16 cellular contexts compared by ENCODE assay signal in genomic region chr2:190670182-190670946, GRCh38. TPM values are rescaled to one million over a fixed set of nuclear protein-coding genes. Genes with fewer than 3 reads are reported as not detected.
DNase-seq lines count a peak whose midpoint lies in the region; ATAC-seq lines count a peak whose summit lies in the region.
"Had no signal": no experiment of that assay in that cellular context is flagged by ENCODE, and none has a peak within 500 bp of the region (broad histone marks: within the 10 kb centered on the region; RNA-seq: fewer than 3 reads in every experiment).

No MANE protein-coding gene starts in this region.

- H3K9me2 ChIP-seq in Karpas-422 (replicated peaks; ENCODE audit: insufficient read depth, low read length) = no peaks in the 10 kb centered on the region

- H4K20me1 ChIP-seq in Karpas-422 (ENCODE audit: insufficient read depth, low read depth, low read length) = no peaks in the 10 kb centered on the region

- peak overlapping the region in 4 of 7 donors; percentile 23 to 68 (median 46) for H3K4me3 Mint-ChIP-seq in CD8-positive, alpha-beta memory T cell
- H3K4me3 Mint-ChIP-seq in activated CD4-positive, alpha-beta T cell treated with anti-CD3 and anti-CD28 coated beads, Interleukin-2, amount 10 ng/mL, durations not matched to agents 7 days and 5 days = no peak overlapping the region
- H3K4me3 Mint-ChIP-seq: activated naive CD4-positive, alpha-beta T cell treated with anti-CD3 and anti-CD28 coated beads, Interleukin-2, amount 50 U/mL, for 24 hours had no signal

- H3K27me3 ChIP-seq in CD8-positive, alpha-beta memory T cell (ENCODE audit: insufficient read depth, low read length, poor library complexity, severe bottlenecking) = no peaks in the 10 kb centered on the region
- no peaks in the 10 kb centered on the region for H3K27me3 ChIP-seq in Karpas-422 (ENCODE audit: low read length)
- H3K27me3 ChIP-seq: BE2C, esophagus squamous epithelium, vagina had no signal

- no peaks in the 10 kb centered on the region for H3K9me3 Mint-ChIP-seq in CD8-positive, alpha-beta memory T cell
- H3K9me3 Mint-ChIP-seq in activated CD4-positive, alpha-beta T cell treated with anti-CD3 and anti-CD28 coated beads, Interleukin-2, amount 10 ng/mL, durations not matched to agents 7 days and 5 days = peaks cover 4% of the 10 kb centered on the region

- ATAC-seq in GM19025 (IDR thresholded peaks at IDR 0.05; ENCODE audit: low read depth, unreplicated experiment) = peak; percentile 43
- peak; percentile 46 for ATAC-seq in HG02798 (IDR thresholded peaks at IDR 0.05; ENCODE audit: poor library complexity, unreplicated experiment)
- ATAC-seq in HG03565 (IDR thresholded peaks at IDR 0.05; ENCODE audit: unreplicated experiment) = peak; percentile 61
- ATAC-seq in HG03196 (IDR thresholded peaks at IDR 0.05; ENCODE audit: unreplicated experiment) = no peak

- H3K4me1 Mint-ChIP-seq in CD8-positive, alpha-beta memory T cell = peaks cover 44 to 69% (median 62%) of the 10 kb centered on the region in 3 donors
- peaks cover 25% of the 10 kb centered on the region for H3K4me1 Mint-ChIP-seq in activated CD4-positive, alpha-beta T cell treated with anti-CD3 and anti-CD28 coated beads, Interleukin-2, amount 10 ng/mL, durations not matched to agents 7 days and 5 days

- no peaks in the 10 kb centered on the region for H3K27me3 Mint-ChIP-seq in CD8-positive, alpha-beta memory T cell
- H3K27me3 Mint-ChIP-seq in activated CD4-positive, alpha-beta T cell treated with anti-CD3 and anti-CD28 coated beads, Interleukin-2, amount 10 ng/mL, durations not matched to agents 7 days and 5 days = no peaks in the 10 kb centered on the region
- H3K27me3 Mint-ChIP-seq: activated naive CD4-positive, alpha-beta T cell treated with anti-CD3 and anti-CD28 coated beads, Interleukin-2, amount 50 U/mL, for 24 hours had no signal

- no peak overlapping the region for H3K27ac ChIP-seq in CD8-positive, alpha-beta memory T cell (ENCODE audit: low read depth, low read length)
- H3K27ac ChIP-seq in Karpas-422 (ENCODE audit: low read length) = no peak overlapping the region
- H3K27ac ChIP-seq: esophagus squamous epithelium, vagina had no signal

- H3K27ac Mint-ChIP-seq in CD8-positive, alpha-beta memory T cell = peak overlapping the region in 6 of 8 donors; percentile 6 to 99 (median 62)
- H3K27ac Mint-ChIP-seq in activated CD4-positive, alpha-beta T cell treated with anti-CD3 and anti-CD28 coated beads, Interleukin-2, amount 10 ng/mL, durations not matched to agents 7 days and 5 days = no peak overlapping the region
- H3K27ac Mint-ChIP-seq: activated naive CD4-positive, alpha-beta T cell treated with anti-CD3 and anti-CD28 coated beads, Interleukin-2, amount 50 U/mL, for 24 hours had no signal

- peaks cover 8% of the 10 kb centered on the region for H3K36me3 ChIP-seq in CD8-positive, alpha-beta memory T cell (ENCODE audit: insufficient read depth, low read length)
- no peaks in the 10 kb centered on the region for H3K36me3 ChIP-seq in Karpas-422 (ENCODE audit: insufficient read depth, low read length)

- H2AFZ ChIP-seq in Karpas-422 (ENCODE audit: low read length) = no peak overlapping the region

- POLR2A ChIA-PET in CD8-positive, alpha-beta memory T cell (lab: Charles Lee) = no interaction called here
- POLR2A ChIA-PET in activated CD4-positive, alpha-beta T cell treated with anti-CD3 and anti-CD28 coated beads, Interleukin-2, amount 10 ng/mL, durations not matched to agents 7 days and 5 days (lab: Charles Lee) = no interaction called here

- no peaks in the 10 kb centered on the region for H3K79me2 ChIP-seq in Karpas-422 (ENCODE audit: low read length)

- no peaks in the 10 kb centered on the region for H3K9me3 ChIP-seq in CD8-positive, alpha-beta memory T cell (ENCODE audit: low read length)
- no peaks in the 10 kb centered on the region for H3K9me3 ChIP-seq in Karpas-422 (ENCODE audit: low read length)
- H3K9me3 ChIP-seq: BE2C, esophagus squamous epithelium, vagina had no signal

- CTCF ChIA-PET in CD8-positive, alpha-beta memory T cell (lab: Charles Lee) = no interaction called here
- CTCF ChIA-PET in activated CD4-positive, alpha-beta T cell treated with anti-CD3 and anti-CD28 coated beads, Interleukin-2, amount 10 ng/mL, durations not matched to agents 7 days and 5 days (lab: Charles Lee) = interaction anchor here (0.6 kb wide), 1 partner anchor 10 kb away, joined by 3 read pairs; no protein-coding TSS in a partner anchor

- no peak overlapping the region for H3K4me2 ChIP-seq in Karpas-422 (ENCODE audit: low read depth, low read length, poor library complexity, severe bottlenecking)

- H3K9ac ChIP-seq in Karpas-422 (ENCODE audit: low read length) = no peak overlapping the region

- H3K4me1 ChIP-seq in CD8-positive, alpha-beta memory T cell (ENCODE audit: insufficient read depth, low read length) = peaks cover 20% of the 10 kb centered on the region
- H3K4me1 ChIP-seq in Karpas-422 (ENCODE audit: low read length) = peaks cover 13% of the 10 kb centered on the region

- H3K36me3 Mint-ChIP-seq in CD8-positive, alpha-beta memory T cell = peaks cover 14 to 42% (median 21%) of the 10 kb centered on the region in 3 donors
- peaks cover 43% of the 10 kb centered on the region for H3K36me3 Mint-ChIP-seq in activated CD4-positive, alpha-beta T cell treated with anti-CD3 and anti-CD28 coated beads, Interleukin-2, amount 10 ng/mL, durations not matched to agents 7 days and 5 days (ENCODE audit: low read depth)

- no peak overlapping the region for H3K4me3 ChIP-seq in CD8-positive, alpha-beta memory T cell (ENCODE audit: low read length)
- H3K4me3 ChIP-seq in Karpas-422 (ENCODE audit: low read length) = no peak overlapping the region
- H3K4me3 ChIP-seq: esophagus squamous epithelium, vagina had no signal

- peak in 1 of 5 donors; percentile 40 for DNase-seq in CD8-positive, alpha-beta memory T cell
- DNase-seq in Karpas-422 = no peak
- DNase-seq in Ammon's horn (ENCODE audit: low spot score) = no peak
- DNase-seq in activated CD4-positive, alpha-beta T cell treated with anti-CD3 and anti-CD28 coated beads, Interleukin-2, amount 10 ng/mL, durations not matched to agents 7 days and 5 days = no peak
- DNase-seq: activated CD4-positive, alpha-beta T cell treated with anti-CD3 and anti-CD28 coated beads, Interleukin-2, amount 50 U/mL, for 1 hour; BE2C; esophagus squamous epithelium; NCI-H2029; posterior cingulate gyrus; SW 1271 had no signal

RNA-seq across cellular contexts. Expression of gene NAB1, which starts 21.5 kb away (rescaled TPM):
- total RNA-seq in CD8-positive, alpha-beta memory T cell = 10 to 100 TPM; 29.8 to 35.1 TPM
- 3.9 TPM for polyA plus RNA-seq in CD8-positive, alpha-beta memory T cell
- 15.7 and 19.6 TPM in 2 replicates for total RNA-seq in Karpas-422 (2014; rRNA removed; shearing (Covaris generic); ENCODE audit: low replicate concordance)
- total RNA-seq in activated CD4-positive, alpha-beta T cell treated with anti-CD3 and anti-CD28 coated beads, Interleukin-2, amount 10 ng/mL, durations not matched to agents 7 days and 5 days = 10 to 100 TPM; 21.9 to 28.9 TPM
